Comparison of ENCODE assay signal across 16 cellular contexts in genomic region chr12:28027328-28027727, GRCh38. TPM values are rescaled to one million over a fixed set of nuclear protein-coding genes. Genes with fewer than 3 reads are reported as not detected.
DNase-seq lines count a peak whose midpoint lies in the region; ATAC-seq and TF ChIP-seq lines count a peak whose summit lies in the region.
"Had no signal": no experiment of that assay in that cellular context is flagged by ENCODE, and none has a peak within 500 bp of the region (broad histone marks: within the 10 kb centered on the region; RNA-seq: fewer than 3 reads in every experiment).

No MANE protein-coding gene starts in this region.

- H3K9me3 ChIP-seq in AG04450 (ENCODE audit: control insufficient read depth, insufficient read depth, low read length) (no peaks in the 10 kb centered on the region), transverse colon (no peaks in the 10 kb centered on the region), lower lobe of right lung (no peaks in the 10 kb centered on the region), endodermal cell (ENCODE audit: control insufficient read depth, low read length) (no peaks in the 10 kb centered on the region)
- H3K9me3 ChIP-seq: gastroesophageal sphincter, tibial nerve had no signal

- intact Hi-C loops in transverse colon (cut with DNase I; ENCODE audit: low total_unique reads): no loop called here
- intact Hi-C loops in lower lobe of right lung (cut with DNase I): no loop called here

- no peak for ATAC-seq in GM23338
- no peak for ATAC-seq in lower lobe of right lung
- ATAC-seq: gastroesophageal sphincter, Panc1, T-helper 17 cell had no signal

- DNase-seq in AG04450 (ENCODE audit: low read depth, low spot score) (no peak), GM23338 (ENCODE audit: low spot score) (no peak), NCI-H446 treated with DMSO at 0.1 percent for 48 hours (lab: John Stamatoyannopoulos, UW) (peak; percentile 60), epithelial cell of prostate (ENCODE audit: low read depth, low spot score) (no peak), transverse colon (no peak), lower lobe of right lung (no peak), endodermal cell (no peak)
- DNase-seq in activated CD4-positive, alpha-beta memory T cell treated with anti-CD3 and anti-CD28 coated beads, Interleukin-2, amount 10 ng/mL, durations not matched to agents 7 days and 5 days: no peak
- DNase-seq: activated CD4-positive, alpha-beta T cell treated with anti-CD3 and anti-CD28 coated beads, Interleukin-2, amount 10 ng/mL, durations not matched to agents 24 days and 14 days; effector CD4-positive, alpha-beta T cell; immature natural killer cell; T-helper 17 cell had no signal

- H3K36me3 ChIP-seq in GM23338 (ENCODE audit: insufficient read depth): no peaks in the 10 kb centered on the region
- H3K36me3 ChIP-seq in transverse colon: no peaks in the 10 kb centered on the region
- no peaks in the 10 kb centered on the region for H3K36me3 ChIP-seq in lower lobe of right lung
- no peaks in the 10 kb centered on the region for H3K36me3 ChIP-seq in endodermal cell (ENCODE audit: control insufficient read depth, insufficient read depth, low read length)
- H3K36me3 ChIP-seq: gastroesophageal sphincter, tibial nerve had no signal

- H3K4me1 Mint-ChIP-seq in GM23338: no peaks in the 10 kb centered on the region
- no peaks in the 10 kb centered on the region for H3K4me1 Mint-ChIP-seq in endodermal cell
- no peaks in the 10 kb centered on the region for H3K4me1 Mint-ChIP-seq in activated CD4-positive, alpha-beta memory T cell treated with anti-CD3 and anti-CD28 coated beads, Interleukin-2, amount 10 ng/mL, durations not matched to agents 7 days and 5 days
- H3K4me1 Mint-ChIP-seq: activated CD4-positive, alpha-beta T cell treated with anti-CD3 and anti-CD28 coated beads, Interleukin-2, amount 10 ng/mL, durations not matched to agents 24 days and 14 days; activated naive CD4-positive, alpha-beta T cell treated with anti-CD3 and anti-CD28 coated beads, Interleukin-2, amount 50 U/mL, for 24 hours; immature natural killer cell; T-helper 17 cell had no signal

- H3K4me3 Mint-ChIP-seq in GM23338 (no peak overlapping the region), endodermal cell (no peak overlapping the region)
- H3K4me3 Mint-ChIP-seq in activated CD4-positive, alpha-beta memory T cell treated with anti-CD3 and anti-CD28 coated beads, Interleukin-2, amount 10 ng/mL, durations not matched to agents 7 days and 5 days: no peak overlapping the region
- H3K4me3 Mint-ChIP-seq: activated CD4-positive, alpha-beta T cell treated with anti-CD3 and anti-CD28 coated beads, Interleukin-2, amount 10 ng/mL, durations not matched to agents 24 days and 14 days; activated naive CD4-positive, alpha-beta T cell treated with anti-CD3 and anti-CD28 coated beads, Interleukin-2, amount 50 U/mL, for 24 hours; immature natural killer cell; T-helper 17 cell had no signal

- H3K27me3 Mint-ChIP-seq in GM23338 (ENCODE audit: insufficient read depth, low read depth, poor library complexity): no peaks in the 10 kb centered on the region
- no peaks in the 10 kb centered on the region for H3K27me3 Mint-ChIP-seq in endodermal cell (ENCODE audit: insufficient read depth)
- peaks cover 2% of the 10 kb centered on the region for H3K27me3 Mint-ChIP-seq in activated CD4-positive, alpha-beta memory T cell treated with anti-CD3 and anti-CD28 coated beads, Interleukin-2, amount 10 ng/mL, durations not matched to agents 7 days and 5 days
- H3K27me3 Mint-ChIP-seq: activated CD4-positive, alpha-beta T cell treated with anti-CD3 and anti-CD28 coated beads, Interleukin-2, amount 10 ng/mL, durations not matched to agents 24 days and 14 days had no signal

- H3K9ac ChIP-seq in endodermal cell (ENCODE audit: extremely low read depth, low read length, poor library complexity, severe bottlenecking): no peak overlapping the region

- CTCF ChIA-PET in AG04450 (lab: Charles Lee): no interaction called here
- CTCF ChIA-PET in activated CD4-positive, alpha-beta memory T cell treated with anti-CD3 and anti-CD28 coated beads, Interleukin-2, amount 10 ng/mL, durations not matched to agents 7 days and 5 days (lab: Charles Lee): no interaction called here

- H3K9me3 Mint-ChIP-seq in GM23338 (no peaks in the 10 kb centered on the region), endodermal cell (no peaks in the 10 kb centered on the region)
- H3K9me3 Mint-ChIP-seq in activated CD4-positive, alpha-beta memory T cell treated with anti-CD3 and anti-CD28 coated beads, Interleukin-2, amount 10 ng/mL, durations not matched to agents 7 days and 5 days: peaks cover 3% of the 10 kb centered on the region
- H3K9me3 Mint-ChIP-seq: activated naive CD4-positive, alpha-beta T cell treated with anti-CD3 and anti-CD28 coated beads, Interleukin-2, amount 50 U/mL, for 24 hours had no signal

- H3K36me3 Mint-ChIP-seq in GM23338 (ENCODE audit: low read depth) (no peaks in the 10 kb centered on the region), endodermal cell (ENCODE audit: low read depth) (no peaks in the 10 kb centered on the region)
- no peaks in the 10 kb centered on the region for H3K36me3 Mint-ChIP-seq in activated CD4-positive, alpha-beta memory T cell treated with anti-CD3 and anti-CD28 coated beads, Interleukin-2, amount 10 ng/mL, durations not matched to agents 7 days and 5 days (ENCODE audit: low read depth)
- H3K36me3 Mint-ChIP-seq: activated naive CD4-positive, alpha-beta T cell treated with anti-CD3 and anti-CD28 coated beads, Interleukin-2, amount 50 U/mL, for 24 hours; immature natural killer cell had no signal

- no peaks in the 10 kb centered on the region for H3K4me1 ChIP-seq in GM23338 (ENCODE audit: insufficient read depth)
- H3K4me1 ChIP-seq in transverse colon: no peaks in the 10 kb centered on the region
- no peaks in the 10 kb centered on the region for H3K4me1 ChIP-seq in lower lobe of right lung
- H3K4me1 ChIP-seq in endodermal cell (ENCODE audit: control insufficient read depth, insufficient read depth, low read length): no peaks in the 10 kb centered on the region
- H3K4me1 ChIP-seq: gastroesophageal sphincter, tibial nerve had no signal

- no peak for TF ChIP-seq POLR2A in transverse colon (IDR thresholded peaks at IDR 0.05)

- no peaks in the 10 kb centered on the region for H3K79me2 ChIP-seq in GM23338 (replicated peaks; ENCODE audit: insufficient read depth)

- POLR2A ChIA-PET in AG04450 (lab: Yijun Ruan, JAX): no interaction called here
- POLR2A ChIA-PET in activated CD4-positive, alpha-beta memory T cell treated with anti-CD3 and anti-CD28 coated beads, Interleukin-2, amount 10 ng/mL, durations not matched to agents 7 days and 5 days (lab: Charles Lee): no interaction called here

- TF ChIP-seq CTCF in AG04450 (IDR thresholded peaks at IDR 0.05; ENCODE audit: low read depth, low read length) (no peak), GM23338 (conservative IDR thresholded peaks at IDR 0.05; ENCODE audit: low read depth in 2 of 2) (no peak), transverse colon (IDR thresholded peaks at IDR 0.05) (no peak), lower lobe of right lung (IDR thresholded peaks at IDR 0.05) (no peak), endodermal cell (conservative IDR thresholded peaks at IDR 0.05) (no peak)

- H2AFZ ChIP-seq in GM23338: 0 out of 2 replicates have a peak overlapping the region, but pooled peaks have one; percentile 63

- H3K4me3 ChIP-seq in AG04450 (ENCODE audit: low read depth, low read length): no peak overlapping the region
- no peak overlapping the region for H3K4me3 ChIP-seq in GM23338
- H3K4me3 ChIP-seq in transverse colon: no peak overlapping the region
- H3K4me3 ChIP-seq in lower lobe of right lung: no peak overlapping the region
- no peak overlapping the region for H3K4me3 ChIP-seq in endodermal cell (ENCODE audit: low read length)
- H3K4me3 ChIP-seq: gastroesophageal sphincter, tibial nerve had no signal

- 0 out of 2 replicates have a peak, but pooled peaks cover 3% of the 10 kb centered on the region for H3K9me2 ChIP-seq in GM23338 (ENCODE audit: insufficient read depth)

- H3F3A ChIP-seq in GM23338 (replicated peaks; ENCODE audit: low read depth): no peaks in the 10 kb centered on the region

- no peaks in the 10 kb centered on the region for H4K20me1 ChIP-seq in GM23338 (replicated peaks; ENCODE audit: insufficient read depth)

- WGBS in transverse colon (ENCODE audit: low coverage in 1 of 2), 2 donors: 47% methylated on average over 2 to 5 of the region's 5 CpGs
- 79 to 89% methylated on average over 5 of the region's 5 CpGs for WGBS in endodermal cell (ENCODE audit: insufficient coverage in 1 of 2, insufficient read length in 1 of 2), 2 experiments

- H3K27ac ChIP-seq in AG04450 (ENCODE audit: low read depth, low read length) (peak overlapping the region; percentile 35), GM23338 (ENCODE audit: low read depth) (no peak overlapping the region), epithelial cell of prostate (peak overlapping the region; percentile 97), transverse colon (no peak overlapping the region), lower lobe of right lung (no peak overlapping the region), endodermal cell (ENCODE audit: low read depth, low read length) (no peak overlapping the region)
- H3K27ac ChIP-seq: gastroesophageal sphincter, tibial nerve had no signal

- no peak overlapping the region for H3K27ac Mint-ChIP-seq in GM23338
- H3K27ac Mint-ChIP-seq in endodermal cell: no peak overlapping the region
- no peak overlapping the region for H3K27ac Mint-ChIP-seq in activated CD4-positive, alpha-beta memory T cell treated with anti-CD3 and anti-CD28 coated beads, Interleukin-2, amount 10 ng/mL, durations not matched to agents 7 days and 5 days
- H3K27ac Mint-ChIP-seq: activated CD4-positive, alpha-beta T cell treated with anti-CD3 and anti-CD28 coated beads, Interleukin-2, amount 10 ng/mL, durations not matched to agents 24 days and 14 days; activated naive CD4-positive, alpha-beta T cell treated with anti-CD3 and anti-CD28 coated beads, Interleukin-2, amount 50 U/mL, for 24 hours; immature natural killer cell had no signal

- no peak for TF ChIP-seq EP300 in transverse colon (IDR thresholded peaks at IDR 0.05; ENCODE audit: low read depth)

- in situ Hi-C loops in transverse colon (cut with MboI; ENCODE audit: low pct_ligation_motif_present in 1 of 4, low pct_unique_long_range_greater_than_20kb in 1 of 4, low sequenced_read_pairs in 3 of 4): no loop called here

- no peaks in the 10 kb centered on the region for H3K27me3 ChIP-seq in AG04450 (ENCODE audit: control insufficient read depth, insufficient read depth, low read length)
- H3K27me3 ChIP-seq in GM23338 (ENCODE audit: insufficient read depth): no peaks in the 10 kb centered on the region
- H3K27me3 ChIP-seq in transverse colon: no peaks in the 10 kb centered on the region
- H3K27me3 ChIP-seq in lower lobe of right lung (ENCODE audit: low read depth): no peaks in the 10 kb centered on the region
- H3K27me3 ChIP-seq in endodermal cell (ENCODE audit: control insufficient read depth, insufficient read depth, low read length, poor library complexity, severe bottlenecking): no peaks in the 10 kb centered on the region
- H3K27me3 ChIP-seq: gastroesophageal sphincter, tibial nerve had no signal

- no peak overlapping the region for H3K4me2 ChIP-seq in GM23338

RNA-seq across cellular contexts. Expression of gene PTHLH, which starts 54.8 kb away (rescaled TPM):
- 1.5 and 1.9 TPM in 2 replicates for polyA plus RNA-seq in AG04450 (2011; rRNA removed)
- 0.55 and 1.3 TPM in 2 replicates for polyA minus RNA-seq in AG04450 (2011; rRNA and poly(A)+ RNA removed)
- not detected in 2 replicates for total RNA-seq in GM23338 (2014; rRNA removed; shearing (Covaris generic))
- polyA plus RNA-seq in GM23338 (2016; fragmentation: Nextera tagmentation; extraction: Ambion mirVana): not detected in 2 replicates
- under 1 TPM in 2 of 4 donors, not detected in 2; 0.68 to 0.79 TPM for total RNA-seq in transverse colon
- total RNA-seq in lower lobe of right lung: 0.21 TPM
- not detected for total RNA-seq in endodermal cell
- polyA plus RNA-seq in endodermal cell (2013, experiment 1 of 2): 0.39 TPM
- polyA plus RNA-seq in endodermal cell (2013, experiment 2 of 2): 0.99 TPM
- not detected for total RNA-seq in activated CD4-positive, alpha-beta memory T cell treated with anti-CD3 and anti-CD28 coated beads, Interleukin-2, amount 10 ng/mL, durations not matched to agents 7 days and 5 days
- total RNA-seq: activated CD4-positive, alpha-beta T cell treated with anti-CD3 and anti-CD28 coated beads, Interleukin-2, amount 10 ng/mL, durations not matched to agents 24 days and 14 days; T-helper 17 cell had no signal
- polyA plus RNA-seq: immature natural killer cell had no signal

Comparison
In these comparisons a context has a peak if more than half of its experiments do, and no peak if none do; other contexts are left out.
1. H3K27ac ChIP-seq: peak in AG04450 (single experiment) and epithelial cell of prostate (single experiment); none in GM23338 (single experiment), transverse colon (0 of 4), lower lobe of right lung (single experiment) and endodermal cell (single experiment).